Comparison of ENCODE assay signal across 28 cellular contexts in the genomic region with DNA sequence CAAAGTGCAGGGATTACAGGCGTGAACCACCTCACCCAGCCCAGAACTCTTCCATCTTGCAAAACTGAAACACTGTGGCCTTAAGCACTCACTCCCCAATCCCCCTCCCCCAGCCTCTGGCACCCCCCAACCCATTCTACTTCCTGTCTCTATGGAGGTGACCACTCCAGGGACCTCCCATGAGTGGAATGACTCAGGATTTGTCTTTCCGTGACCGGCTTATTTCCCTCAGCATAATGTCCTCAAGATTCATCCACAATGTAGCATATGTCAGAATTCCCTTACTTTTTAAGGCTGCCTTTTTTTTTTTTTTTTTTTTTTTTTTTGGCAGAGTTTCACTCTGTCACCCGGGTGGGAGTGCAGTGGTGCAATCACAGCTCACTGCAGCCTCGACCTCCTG. TPM values are rescaled to one million over a fixed set of nuclear protein-coding genes. Genes with fewer than 3 reads are reported as not detected.
"Had no signal": no experiment of that assay in that cellular context is flagged by ENCODE, and none has a peak within 500 bp of the region (broad histone marks: within the 10 kb centered on the region; RNA-seq: fewer than 3 reads in every experiment).

No MANE protein-coding gene starts in this region.

- ATAC-seq: activated CD4-positive, alpha-beta T cell treated with anti-CD3 and anti-CD28 coated beads for 36 hours; activated naive CD4-positive, alpha-beta T cell treated with anti-CD3 and anti-CD28 coated beads, Interleukin-2, amount 50 U/mL, for 72 hours; activated T-cell treated with anti-CD3 and anti-CD28 coated beads, Interleukin-2, amount 50 U/mL, for 72 hours; left cardiac atrium; naive thymus-derived CD8-positive, alpha-beta T cell; pancreas; stimulated activated effector memory CD8-positive, alpha-beta T cell treated with anti-CD3 and anti-CD28 coated beads, Interleukin-12 subunit alpha, Interleukin-12 subunit beta, amount 100 ng/mL, for 72 hours had no signal

- H3K9me3 ChIP-seq: pancreas, prostate gland had no signal

- H3K4me3 ChIP-seq: esophagus muscularis mucosa, hepatocyte, pancreas, prostate gland, sigmoid colon, thoracic aorta, uterus had no signal

- H3K27me3 ChIP-seq: hepatocyte, pancreas, uterus had no signal

- H3K36me3 ChIP-seq: pancreas, prostate gland, thoracic aorta, uterus had no signal

- DNase-seq: activated CD4-positive, alpha-beta T cell treated with anti-CD3 and anti-CD28 coated beads for 36 hours; activated CD4-positive, alpha-beta T cell treated with anti-CD3 and anti-CD28 coated beads, Interleukin-2, amount 50 U/mL, for 4 hours; activated CD4-positive, CD25-positive, alpha-beta regulatory T cell; activated naive CD4-positive, alpha-beta T cell; activated T-cell treated with anti-CD3 and anti-CD28 coated beads for 4 hours; activated T-cell treated with anti-CD3 and anti-CD28 coated beads, Interleukin-2, amount 50 U/mL, for 72 hours; dermis blood vessel endothelial cell; effector CD4-positive, alpha-beta T cell; glutamatergic neuron; left cardiac atrium; naive thymus-derived CD8-positive, alpha-beta T cell; nucleus accumbens; pancreas; retina; sigmoid colon; small intestine; stimulated activated CD4-positive, alpha-beta T cell treated with anti-CD3 and anti-CD28 coated beads, Interleukin-4, amount 100 ng/mL, for 24 hours; T-helper 9 cell; trophoblast cell; uterus had no signal

- H3K27ac ChIP-seq: hepatocyte, prostate gland, thoracic aorta had no signal

- H3K4me1 ChIP-seq: pancreas, uterus had no signal

RNA-seq across cellular contexts. Expression of gene F2RL3, which starts 3.6 kb away (rescaled TPM):
- total RNA-seq: activated CD4-positive, alpha-beta T cell treated with anti-CD3 and anti-CD28 coated beads for 36 hours; activated naive CD4-positive, alpha-beta T cell treated with anti-CD3 and anti-CD28 coated beads, Interleukin-2, amount 50 U/mL, for 72 hours; activated T-cell treated with anti-CD3 and anti-CD28 coated beads, Interleukin-2, amount 50 U/mL, for 72 hours; bronchial epithelial cell; naive thymus-derived CD8-positive, alpha-beta T cell; neural crest cell had no signal
